15 cellular contexts compared by ENCODE assay signal in genomic region chrX:70477734-70478075, GRCh38. TPM values are rescaled to one million over a fixed set of nuclear protein-coding genes. Genes with fewer than 3 reads are reported as not detected.
A peak's percentile ranks its signal among the peaks of the same experiment; 100 is the strongest.
DNase-seq lines count a peak whose midpoint lies in the region; ATAC-seq and TF ChIP-seq lines count a peak whose summit lies in the region.
"Had no signal": no experiment of that assay in that cellular context is flagged by ENCODE, and none has a peak within 500 bp of the region (broad histone marks: within the 10 kb centered on the region; RNA-seq: fewer than 3 reads in every experiment).

No MANE protein-coding gene starts in this region.

- 0 out of 2 replicates have a peak, but pooled peaks cover 4% of the 10 kb centered on the region for H3K36me3 ChIP-seq in GM23338 (ENCODE audit: insufficient read depth)
- H3K36me3 ChIP-seq in WERI-Rb-1 = no peaks in the 10 kb centered on the region
- no peaks in the 10 kb centered on the region for H3K36me3 ChIP-seq in gastroesophageal sphincter
- no peaks in the 10 kb centered on the region for H3K36me3 ChIP-seq in sigmoid colon
- H3K36me3 ChIP-seq in Caco-2 (ENCODE audit: control insufficient read depth, insufficient read depth, low read length) = no peaks in the 10 kb centered on the region

- H3K79me2 ChIP-seq in GM23338 (replicated peaks; ENCODE audit: insufficient read depth) = peaks cover 67% of the 10 kb centered on the region

- peaks cover 6% of the 10 kb centered on the region for H4K20me1 ChIP-seq in GM23338 (replicated peaks; ENCODE audit: insufficient read depth)

- TF ChIP-seq EP300 in gastroesophageal sphincter (IDR thresholded peaks at IDR 0.05) = no peak
- TF ChIP-seq EP300 in sigmoid colon (IDR thresholded peaks at IDR 0.05) = no peak

- H3K4me1 Mint-ChIP-seq in GM23338 (peaks cover 82% of the 10 kb centered on the region), Caco-2 (ENCODE audit: low read depth, unreplicated experiment) (peaks cover 8% of the 10 kb centered on the region)

- WGBS in gastroesophageal sphincter (ENCODE audit: low coverage in 1 of 2), 2 donors = 13 to 24% methylated on average over 2 to 3 of the region's 4 CpGs
- 7 to 39% methylated on average over 4 of the region's 4 CpGs for WGBS in sigmoid colon, 2 donors

- TF ChIP-seq CTCF in GM23338 (conservative IDR thresholded peaks at IDR 0.05; ENCODE audit: low read depth in 2 of 2) (no peak), WERI-Rb-1 (IDR thresholded peaks at IDR 0.05; ENCODE audit: low read depth, low read length) (no peak), gastroesophageal sphincter (IDR thresholded peaks at IDR 0.05) (no peak), sigmoid colon (IDR thresholded peaks at IDR 0.05) (no peak), Caco-2 (IDR thresholded peaks at IDR 0.05; ENCODE audit: insufficient read depth in 1 of 2, low read depth in 1 of 2, low read length in 1 of 2, severe bottlenecking in 1 of 2, unreplicated experiment in 1 of 2) (no peak)

- peaks cover 75% of the 10 kb centered on the region for H3K4me1 ChIP-seq in GM23338 (ENCODE audit: insufficient read depth)
- H3K4me1 ChIP-seq in gastroesophageal sphincter = peaks cover 5 to 51% (median 15%) of the 10 kb centered on the region in 3 donors
- H3K4me1 ChIP-seq in sigmoid colon = peaks cover 0 to 54% (median 31%) of the 10 kb centered on the region in 4 donors
- H3K4me1 ChIP-seq in Caco-2 = peaks cover 23% of the 10 kb centered on the region

- H2AFZ ChIP-seq in GM23338 = no peak overlapping the region

- no peaks in the 10 kb centered on the region; the same call in 1 of the 2 replicates for H3F3A ChIP-seq in GM23338 (replicated peaks; ENCODE audit: low read depth)

- no peaks in the 10 kb centered on the region for H3K9me3 Mint-ChIP-seq in GM23338
- no peaks in the 10 kb centered on the region for H3K9me3 Mint-ChIP-seq in Caco-2 (ENCODE audit: unreplicated experiment)
- H3K9me3 Mint-ChIP-seq: activated T-cell treated with anti-CD3 and anti-CD28 coated beads, Interleukin-2, amount 50 U/mL, for 72 hours; CD4-positive, alpha-beta memory T cell had no signal

- no peaks in the 10 kb centered on the region for H3K9me2 ChIP-seq in GM23338 (ENCODE audit: insufficient read depth)

- H3K27me3 ChIP-seq in GM23338 (ENCODE audit: insufficient read depth) = no peaks in the 10 kb centered on the region
- H3K27me3 ChIP-seq in WERI-Rb-1 (ENCODE audit: insufficient read depth, low read depth, severe bottlenecking) = peaks cover 7% of the 10 kb centered on the region
- H3K27me3 ChIP-seq in gastroesophageal sphincter = no peaks in the 10 kb centered on the region
- no peaks in the 10 kb centered on the region for H3K27me3 ChIP-seq in sigmoid colon
- no peaks in the 10 kb centered on the region for H3K27me3 ChIP-seq in Caco-2 (replicated peaks; ENCODE audit: control insufficient read depth, insufficient read depth, low read length)

- H3K4me3 Mint-ChIP-seq in GM23338 = peak overlapping the region; percentile 59
- H3K4me3 Mint-ChIP-seq in Caco-2 (ENCODE audit: unreplicated experiment) = no peak overlapping the region
- H3K4me3 Mint-ChIP-seq: activated T-cell treated with anti-CD3 and anti-CD28 coated beads, Interleukin-2, amount 50 U/mL, for 72 hours; CD4-positive, alpha-beta memory T cell had no signal

- H3K27me3 Mint-ChIP-seq in GM23338 (ENCODE audit: insufficient read depth, low read depth, poor library complexity) (peaks cover 7% of the 10 kb centered on the region), Caco-2 (ENCODE audit: insufficient read depth, unreplicated experiment) (no peaks in the 10 kb centered on the region)
- H3K27me3 Mint-ChIP-seq: CD4-positive, alpha-beta memory T cell had no signal

- H3K4me3 ChIP-seq in GM23338 (peak overlapping the region; percentile 41), WERI-Rb-1 (ENCODE audit: low read depth, low read length) (no peak overlapping the region), gastroesophageal sphincter (no peak overlapping the region), sigmoid colon (no peak overlapping the region), Caco-2 (ENCODE audit: low read depth, low read length) (no peak overlapping the region)

- no peaks in the 10 kb centered on the region for H3K9me3 ChIP-seq in WERI-Rb-1 (ENCODE audit: severe bottlenecking)
- no peaks in the 10 kb centered on the region for H3K9me3 ChIP-seq in gastroesophageal sphincter
- no peaks in the 10 kb centered on the region for H3K9me3 ChIP-seq in sigmoid colon
- no peaks in the 10 kb centered on the region for H3K9me3 ChIP-seq in Caco-2

- TF ChIP-seq POLR2A in gastroesophageal sphincter (IDR thresholded peaks at IDR 0.05) (no peak), sigmoid colon (IDR thresholded peaks at IDR 0.05) (no peak)

- H3K27ac Mint-ChIP-seq in GM23338 (peak overlapping the region; percentile 56; the same call in 1 of the 2 replicates), Caco-2 (ENCODE audit: unreplicated experiment) (no peak overlapping the region)
- H3K27ac Mint-ChIP-seq: activated T-cell treated with anti-CD3 and anti-CD28 coated beads, Interleukin-2, amount 50 U/mL, for 72 hours; CD4-positive, alpha-beta memory T cell had no signal

- intact Hi-C loops in sigmoid colon (cut with DNase I) (no loop called here), Caco-2 (cut with micrococcal nuclease; ENCODE audit: unreplicated experiment) (loop anchor here (2.0 kb wide), 1 partner anchor 23 kb away; no protein-coding TSS in a partner anchor)

- DNase-seq in GM23338 (ENCODE audit: low spot score) = no peak
- DNase-seq in WERI-Rb-1 = no peak
- no peak for DNase-seq in sigmoid colon
- no peak for DNase-seq in Caco-2
- no peak for DNase-seq in DMS 273 treated with DMSO at 0.1 percent for 48 hours (lab: John Stamatoyannopoulos, UW)
- DNase-seq: activated CD4-positive, CD25-positive, alpha-beta regulatory T cell; activated T-cell treated with anti-CD3 and anti-CD28 coated beads, Interleukin-2, amount 50 U/mL, for 72 hours; caudate nucleus; CD4-positive, alpha-beta memory T cell had no signal

- peak; percentile 28 for ATAC-seq in GM23338
- ATAC-seq in gastroesophageal sphincter = no peak
- ATAC-seq in HG03039 (IDR thresholded peaks at IDR 0.05; ENCODE audit: unreplicated experiment) = no peak
- ATAC-seq in GM21825 (IDR thresholded peaks at IDR 0.05; ENCODE audit: unreplicated experiment) = no peak
- ATAC-seq: activated T-cell treated with anti-CD3 and anti-CD28 coated beads, Interleukin-2, amount 50 U/mL, for 72 hours had no signal

- CTCF ChIA-PET in Caco-2 (lab: Charles Lee) = interaction anchor here (0.5 to 3.0 kb wide), 2 partner anchors 76 to 258 kb away, joined by 3 to 10 read pairs; no protein-coding TSS in a partner anchor

- peak overlapping the region; percentile 70 for H3K4me2 ChIP-seq in GM23338
- H3K4me2 ChIP-seq: KMS-11 had no signal

- peak overlapping the region; percentile 95; the same call in 1 of the 2 replicates for H3K27ac ChIP-seq in GM23338 (ENCODE audit: low read depth)
- peak overlapping the region; percentile 66 for H3K27ac ChIP-seq in WERI-Rb-1
- H3K27ac ChIP-seq in gastroesophageal sphincter = peak overlapping the region; percentile 78 to 84 (median 81)
- peak overlapping the region; percentile 67 to 77 (median 72) for H3K27ac ChIP-seq in sigmoid colon
- H3K27ac ChIP-seq: KMS-11 had no signal

- POLR2A ChIA-PET in Caco-2 (lab: Charles Lee) = interaction anchor here (0.6 kb wide), 1 partner anchor 1056 kb away, joined by 3 read pairs; no protein-coding TSS in a partner anchor

- peaks cover 28% of the 10 kb centered on the region for H3K36me3 Mint-ChIP-seq in GM23338 (ENCODE audit: low read depth)
- peaks cover 31% of the 10 kb centered on the region for H3K36me3 Mint-ChIP-seq in Caco-2 (ENCODE audit: insufficient read depth, unreplicated experiment)

- BruUV-seq in Caco-2 (replicated peaks; lab: Mats Ljungman, UMichigan) = no TSS peak

TF ChIP-seq in GM23338, 12 proteins besides CTCF, POLR2A, EP300 and RAD21:
- TF ChIP-seq ZNF331 (CRISPR knock-in tag; IDR thresholded peaks at IDR 0.05; ENCODE audit: low read depth) (no peak), EZH2 (IDR thresholded peaks at IDR 0.05; ENCODE audit: low read depth, unreplicated experiment) (no peak), CREB1 (CRISPR knock-in tag; IDR thresholded peaks at IDR 0.05; ENCODE audit: low read depth) (no peak), POLR2AphosphoS5 (IDR thresholded peaks at IDR 0.05; ENCODE audit: low read depth) (no peak)

RNA-seq across cellular contexts. Expression of gene DLG3, which starts 33.1 kb away (rescaled TPM):
- 54.2 and 61.8 TPM in 2 replicates for total RNA-seq in GM23338 (2014; rRNA removed; shearing (Covaris generic))
- polyA plus RNA-seq in GM23338 (2016; fragmentation: Nextera tagmentation; extraction: Ambion mirVana) (12.5 and 13.0 TPM in 2 replicates), sigmoid colon (10 to 100 TPM; 24.0 to 35.2 (median 32.8) TPM)
- total RNA-seq in gastroesophageal sphincter (10 to 100 TPM; 22.3 to 46.2 (median 26.8) TPM), sigmoid colon (10 to 100 TPM; 12.5 to 24.0 (median 21.6) TPM), Caco-2 (2022) (56.9 and 58.5 TPM in 2 replicates)

RNA-seq across cellular contexts. Expression of gene GDPD2, which starts 54.6 kb away (rescaled TPM):
- 10.3 and 11.3 TPM in 2 replicates for total RNA-seq in GM23338 (2014; rRNA removed; shearing (Covaris generic))
- 3.6 and 5.2 TPM in 2 replicates for polyA plus RNA-seq in GM23338 (2016; fragmentation: Nextera tagmentation; extraction: Ambion mirVana)
- under 1 TPM in 1 of 4 donors, not detected in 3; 0.35 TPM for total RNA-seq in gastroesophageal sphincter
- not detected for total RNA-seq in sigmoid colon
- 1 to 10 TPM; 2.3 to 8.7 (median 3.0) TPM for polyA plus RNA-seq in sigmoid colon
- 1.9 and 2.2 TPM in 2 replicates for total RNA-seq in Caco-2 (2022)
- total RNA-seq: CD4-positive, alpha-beta memory T cell; RPMI7951; skeletal muscle tissue had no signal
- polyA plus RNA-seq: CD4-positive, alpha-beta memory T cell had no signal
